8 cellular contexts compared by ENCODE assay signal in the genomic region with DNA sequence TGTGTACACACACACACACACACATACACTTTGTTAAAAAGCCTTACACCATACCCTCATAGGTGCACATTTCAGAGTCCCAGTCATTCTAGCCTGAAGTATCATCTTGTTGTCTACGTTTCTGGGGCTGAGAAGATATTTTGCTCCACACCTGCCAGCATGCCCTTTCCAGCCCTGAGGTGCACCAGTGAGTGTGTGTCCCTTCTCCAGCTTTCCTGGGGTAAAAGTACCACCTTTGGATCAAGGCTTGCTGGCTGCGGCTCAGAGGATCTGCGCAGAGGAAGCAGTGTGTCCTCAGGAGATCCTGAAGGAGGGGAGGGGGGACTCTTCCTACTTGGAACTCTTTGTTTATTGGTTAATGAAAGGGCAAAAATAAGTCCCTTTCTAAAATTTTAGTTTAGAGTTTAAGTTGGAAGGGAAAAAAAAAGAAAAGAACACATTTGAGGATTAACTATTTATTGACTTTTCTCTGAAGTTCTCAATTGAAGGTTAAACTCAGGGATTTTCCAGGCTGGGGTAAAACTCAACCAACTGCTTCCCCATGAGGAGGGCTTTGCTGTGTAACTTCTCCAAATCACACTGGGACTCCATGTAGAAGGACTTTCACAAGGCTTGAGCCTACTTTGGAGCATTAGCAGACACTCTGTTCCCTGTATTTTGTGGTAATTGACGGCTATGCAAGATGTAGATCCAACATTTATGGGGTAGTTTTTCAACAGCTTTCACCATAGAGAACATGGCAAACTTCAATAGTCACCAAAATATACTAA.
DNase-seq lines count a peak whose midpoint lies in the region; ATAC-seq and TF ChIP-seq lines count a peak whose summit lies in the region.

No MANE protein-coding gene starts in this region.

- peak overlapping the region; percentile 68 for H3K9ac ChIP-seq in Loucy (ENCODE audit: low read depth, low read length, poor library complexity, severe bottlenecking)

- intact Hi-C loops in CD14-positive monocyte (cut with micrococcal nuclease), result loop anchor here (5.0 to 10.0 kb wide), 4 partner anchors 36 to 1354 kb away; a partner anchor contains a TSS
- intact Hi-C loops in dorsolateral prefrontal cortex (cut with DNase I), result loop anchor here in 1 of 2 donors (5.0 kb wide), 1 partner anchor 56 kb away; no protein-coding TSS in a partner anchor

- peaks cover 6% of the 10 kb centered on the region; the same call in 1 of the 2 replicates for H3F3A ChIP-seq in Loucy (ENCODE audit: low read depth)

- H3K27me3 ChIP-seq in Loucy (ENCODE audit: insufficient read depth, low read length, poor library complexity, severe bottlenecking), result no peaks in the 10 kb centered on the region
- H3K27me3 ChIP-seq in dorsolateral prefrontal cortex, result no peaks in the 10 kb centered on the region

- H3K36me3 ChIP-seq in Loucy (ENCODE audit: insufficient read depth, low read length), result no peaks in the 10 kb centered on the region

- no peak overlapping the region for H2AFZ ChIP-seq in Loucy (ENCODE audit: low read length)

- H3K4me1 Mint-ChIP-seq in CD14-positive monocyte, result peaks cover 59% of the 10 kb centered on the region
- H3K4me1 Mint-ChIP-seq in neural crest cell, result peaks cover 69% of the 10 kb centered on the region

- H3K4me1 ChIP-seq in Loucy (ENCODE audit: insufficient read depth, low read length, poor library complexity, severe bottlenecking), result peaks cover 88% of the 10 kb centered on the region

- H3K9me3 Mint-ChIP-seq in CD14-positive monocyte, result peaks cover 0 to 2% (median 0%) of the 10 kb centered on the region in 7 donors
- H3K9me3 Mint-ChIP-seq in neural crest cell, result no peaks in the 10 kb centered on the region

- H3K4me3 ChIP-seq in Loucy (ENCODE audit: low read length, poor library complexity, severe bottlenecking) (peak overlapping the region; percentile 71), dorsolateral prefrontal cortex (peak overlapping the region; percentile 18 to 73 (median 56))

- DNase-seq in CD14-positive monocyte (ENCODE audit: low spot score) (no peak), dorsolateral prefrontal cortex (no peak), neural crest cell (ENCODE audit: low read depth, low spot score) (no peak), NCI-H1105 treated with DMSO at 0.1 percent for 48 hours (lab: John Stamatoyannopoulos, UW) (no peak), NCI-H345 (lab: John Stamatoyannopoulos, UW) (no peak)

- no peaks in the 10 kb centered on the region for H3K9me3 ChIP-seq in Loucy (ENCODE audit: insufficient read depth, low read depth, low read length)

- no peaks in the 10 kb centered on the region for H4K20me1 ChIP-seq in Loucy (ENCODE audit: insufficient read depth, low read length, poor library complexity, severe bottlenecking)

- H3K36me3 Mint-ChIP-seq in CD14-positive monocyte (peaks cover 13 to 14% of the 10 kb centered on the region in 2 donors), neural crest cell (ENCODE audit: low read depth) (peaks cover 3% of the 10 kb centered on the region)

- H3K9me2 ChIP-seq in Loucy (replicated peaks; ENCODE audit: low read depth, low read length), result no peaks in the 10 kb centered on the region

- peak overlapping the region; percentile 85 for H3K4me2 ChIP-seq in Loucy (ENCODE audit: low read depth, low read length, poor library complexity, severe bottlenecking)

- H3K79me2 ChIP-seq in Loucy (ENCODE audit: insufficient read depth, low read length), result peaks cover 24% of the 10 kb centered on the region

- peak overlapping the region; percentile 6 to 93 (median 83) for H3K27ac ChIP-seq in dorsolateral prefrontal cortex

- no peak for ATAC-seq in esophagus mucosa
- ATAC-seq in HG03521 (IDR thresholded peaks at IDR 0.05; ENCODE audit: unreplicated experiment), result no peak

- TF ChIP-seq CTCF in CD14-positive monocyte (IDR thresholded peaks at IDR 0.05) (no peak), Loucy (conservative IDR thresholded peaks at IDR 0.05; ENCODE audit: low read length) (no peak), dorsolateral prefrontal cortex (IDR thresholded peaks at IDR 0.05 in 54 of 56, conservative IDR thresholded peaks at IDR 0.05 in 2 of 56; ENCODE audit: low read depth in 1 of 56, partially characterized antibody in 56 of 56) (no peak), neural crest cell (conservative IDR thresholded peaks at IDR 0.05) (no peak)

- H3K27ac Mint-ChIP-seq in CD14-positive monocyte, result peak overlapping the region; percentile 93 to 100 (median 98)
- peak overlapping the region; percentile 91 for H3K27ac Mint-ChIP-seq in neural crest cell (ENCODE audit: unreplicated experiment)

- H3K27me3 Mint-ChIP-seq in CD14-positive monocyte (ENCODE audit: low read depth in 3 of 3) (no peaks in the 10 kb centered on the region), neural crest cell (ENCODE audit: low read depth) (no peaks in the 10 kb centered on the region)

- H3K4me3 Mint-ChIP-seq in CD14-positive monocyte, result peak overlapping the region; percentile 97 to 98
- H3K4me3 Mint-ChIP-seq in neural crest cell, result peak overlapping the region; percentile 94
